Comparison of ENCODE assay signal across 22 cellular contexts in the genomic region with DNA sequence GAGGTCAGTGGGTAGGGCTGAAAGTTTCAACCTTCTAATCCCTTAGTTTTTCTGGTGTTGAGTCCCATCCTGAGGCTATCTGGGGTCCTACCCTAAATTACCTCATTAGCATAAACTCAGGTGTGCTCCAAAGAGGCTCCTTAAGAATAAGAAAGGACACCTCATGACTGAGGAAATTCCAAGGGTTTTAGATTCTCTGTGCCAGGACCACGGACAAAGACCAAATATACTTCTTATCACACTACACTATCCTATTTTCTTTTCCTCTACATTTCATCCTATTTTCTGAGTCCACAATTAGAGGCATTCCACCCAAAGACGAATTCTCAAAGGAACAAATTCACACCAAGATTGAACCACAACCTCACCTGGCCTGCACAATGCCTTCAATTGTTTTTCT. TPM values are rescaled to one million over a fixed set of nuclear protein-coding genes. Genes with fewer than 3 reads are reported as not detected.
"Had no signal": no experiment of that assay in that cellular context is flagged by ENCODE, and none has a peak within 500 bp of the region (broad histone marks: within the 10 kb centered on the region; RNA-seq: fewer than 3 reads in every experiment).

No MANE protein-coding gene starts in this region.

- H3K27ac Mint-ChIP-seq: immature natural killer cell, mesothelial cell of epicardium, naive B cell had no signal

- H3K4me3 ChIP-seq: coronary artery, dorsolateral prefrontal cortex, esophagus muscularis mucosa, gastroesophageal sphincter, heart left ventricle, hepatocyte, left ventricle myocardium inferior, lower lobe of right lung, mucosa of descending colon had no signal

- H3K4me1 ChIP-seq: esophagus muscularis mucosa, gastroesophageal sphincter, left ventricle myocardium inferior, lower lobe of right lung had no signal

- H3K4me2 ChIP-seq: hepatocyte had no signal

- H3K27me3 ChIP-seq: esophagus muscularis mucosa, foreskin keratinocyte, gastroesophageal sphincter, heart left ventricle, hepatocyte had no signal

- H3K4me1 Mint-ChIP-seq: immature natural killer cell, naive B cell had no signal

- H3K36me3 ChIP-seq: esophagus muscularis mucosa, gastroesophageal sphincter, heart left ventricle, left ventricle myocardium inferior, lower lobe of right lung had no signal

- H3K9me3 ChIP-seq: esophagus muscularis mucosa, gastroesophageal sphincter, heart left ventricle, left ventricle myocardium inferior, lower lobe of right lung, mucosa of descending colon had no signal

- H3K36me3 Mint-ChIP-seq: immature natural killer cell, mesothelial cell of epicardium had no signal

- H3K27ac ChIP-seq: coronary artery, dorsolateral prefrontal cortex, esophagus muscularis mucosa, foreskin keratinocyte, gastroesophageal sphincter, heart left ventricle, hepatocyte, left ventricle myocardium inferior, lower lobe of right lung had no signal

- H3K4me3 Mint-ChIP-seq: immature natural killer cell, mesothelial cell of epicardium had no signal

- DNase-seq: dermis blood vessel endothelial cell; dorsolateral prefrontal cortex; effector CD4-positive, alpha-beta T cell; effector memory CD4-positive, alpha-beta T cell; foreskin keratinocyte; heart left ventricle; hypothalamus; immature natural killer cell; kidney; kidney glomerular epithelial cell; left colon; left ventricle myocardium inferior; lower lobe of right lung; mesenchymal stem cell; mucosa of descending colon; naive B cell had no signal

- H3K79me2 ChIP-seq: hepatocyte had no signal

- H2AFZ ChIP-seq: hepatocyte had no signal

- ATAC-seq: foreskin keratinocyte, gastroesophageal sphincter, heart left ventricle, left colon, left lobe of liver, lower lobe of right lung, mucosa of descending colon had no signal

RNA-seq across cellular contexts. Expression of a gene that starts 9.8 kb away (rescaled TPM):
- polyA plus RNA-seq: immature natural killer cell had no signal
